1 cellular context compared by ENCODE assay signal in the genomic region with DNA sequence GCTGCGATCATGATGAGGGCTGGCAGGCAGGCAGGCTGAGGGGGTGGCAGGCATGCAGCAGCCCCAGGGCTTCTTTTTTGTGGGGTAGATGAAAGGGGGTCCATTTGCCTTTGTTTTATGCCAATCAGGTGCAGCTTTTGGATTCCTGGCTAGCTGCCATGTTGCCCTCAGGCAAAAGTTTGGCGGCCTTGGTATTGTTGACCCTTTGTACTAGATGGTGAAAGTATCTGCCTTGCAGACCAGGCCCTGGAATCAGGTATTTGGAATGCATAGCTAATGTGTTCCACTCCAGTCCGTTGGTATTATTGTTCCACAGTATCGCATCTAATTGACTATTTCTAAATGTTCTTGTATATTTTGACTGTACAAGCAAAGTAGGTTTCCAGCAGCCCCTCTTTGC.
TF ChIP-seq lines count a peak whose summit lies in the region.

No MANE protein-coding gene starts in this region.

TF ChIP-seq in H1, 55 proteins besides CTCF, POLR2A, EP300 and RAD21:
- TF ChIP-seq TAF7 (optimal IDR thresholded peaks at IDR 0.05; ENCODE audit: borderline replicate concordance, low read depth, low read length), result no peak
